ENCODE assay signal across 17 cellular contexts in genomic region chr2:186526281-186526680, GRCh38. TPM values are rescaled to one million over a fixed set of nuclear protein-coding genes. Genes with fewer than 3 reads are reported as not detected.
A peak's percentile ranks its signal among the peaks of the same experiment; 100 is the strongest.
DNase-seq lines count a peak whose midpoint lies in the region; ATAC-seq, FAIRE-seq and TF ChIP-seq lines count a peak whose summit lies in the region.
"Had no signal": no experiment of that assay in that cellular context is flagged by ENCODE, and none has a peak within 500 bp of the region (broad histone marks: within the 10 kb centered on the region; RNA-seq: fewer than 3 reads in every experiment).

No MANE protein-coding gene starts in this region.

- BruUV-seq in K562 (replicated peaks; lab: Mats Ljungman, UMichigan), result no TSS peak

- no peaks in the 10 kb centered on the region for H3K79me1 ChIP-seq in trophoblast cell (ENCODE audit: low read length)

- POLR2A ChIA-PET in K562 (lab: Yijun Ruan, JAX), result interaction anchor here (0.6 kb wide), 1 partner anchor 12 kb away, joined by 3 read pairs; no protein-coding TSS in a partner anchor

- no peak overlapping the region for H2BK5ac ChIP-seq in trophoblast cell (ENCODE audit: low read depth, low read length, poor library complexity)

- H3K9ac ChIP-seq in K562 (ENCODE audit: insufficient read depth in 1 of 2, low read depth in 2 of 2, low read length in 2 of 2) (no peak overlapping the region), trophoblast cell (ENCODE audit: low read length) (no peak overlapping the region)
- H3K9ac ChIP-seq: KMS-11 had no signal

- H2AFZ ChIP-seq in K562 (ENCODE audit: low read depth, low read length) (no peak overlapping the region), trophoblast cell (ENCODE audit: insufficient read depth, low read length, poor library complexity) (no peak overlapping the region)
- H2AFZ ChIP-seq: GM23338 had no signal

- no peak overlapping the region for H3K18ac ChIP-seq in trophoblast cell (ENCODE audit: low read length)

- H3K4ac ChIP-seq in trophoblast cell (ENCODE audit: low read depth, low read length), result no peak overlapping the region

- no peaks in the 10 kb centered on the region for H3K9me3 ChIP-seq in K562 (replicated peaks; ENCODE audit: control insufficient read depth, insufficient read depth, low read depth, low read length)
- H3K9me3 ChIP-seq in trophoblast cell (ENCODE audit: insufficient read depth, low read depth, low read length), result no peaks in the 10 kb centered on the region
- H3K9me3 ChIP-seq: HAP-1 had no signal

- intact Hi-C loops in K562 (cut with micrococcal nuclease), result no loop called here

- H2AK5ac ChIP-seq in trophoblast cell (ENCODE audit: low read length), result no peak overlapping the region

- H4K12ac ChIP-seq in trophoblast cell (ENCODE audit: low read depth, low read length), result no peak overlapping the region

- H3K4me2 ChIP-seq in K562 (ENCODE audit: insufficient read depth, low read length), result no peak overlapping the region
- H3K4me2 ChIP-seq in trophoblast cell (ENCODE audit: low read length), result no peak overlapping the region
- H3K4me2 ChIP-seq: GM23338, KMS-11 had no signal

- H3K4me3 ChIP-seq in K562 (no peak overlapping the region), trophoblast cell (ENCODE audit: low read depth, low read length) (no peak overlapping the region)
- H3K4me3 ChIP-seq: GM23338, HAP-1 had no signal

- peak; percentile 36; the same call in 2 of the 3 replicates for ATAC-seq in K562
- ATAC-seq: GM23338 had no signal

- no peak overlapping the region for H3K14ac ChIP-seq in trophoblast cell (ENCODE audit: low read length)

- H3K4me1 ChIP-seq in K562 (replicated peaks in 1 of 2; ENCODE audit: control insufficient read depth in 2 of 2, insufficient read depth in 2 of 2, low read length in 2 of 2) (no peaks in the 10 kb centered on the region), trophoblast cell (ENCODE audit: control insufficient read depth in 1 of 2, insufficient read depth in 2 of 2, low read length in 2 of 2) (peaks cover 0 to 6% of the 10 kb centered on the region in 2 experiments)

- TF ChIP-seq POLR2A in GM12891 (IDR thresholded peaks at IDR 0.05; ENCODE audit: low read depth, low read length) (no peak), K562 (conservative IDR thresholded peaks at IDR 0.05) (no peak)

- H3K27ac ChIP-seq in K562 (ENCODE audit: extremely low read depth, low read depth, low read length) (no peak overlapping the region), trophoblast cell (ENCODE audit: low read depth, low read length) (no peak overlapping the region)
- H3K27ac ChIP-seq: C4-2B, HL-60, KMS-11 had no signal

- no peak for TF ChIP-seq EP300 in K562 (IDR thresholded peaks at IDR 0.05; ENCODE audit: low read length)

- H2BK120ac ChIP-seq in trophoblast cell (ENCODE audit: insufficient read depth, low read length, poor library complexity), result no peak overlapping the region

- no peak overlapping the region for H4K91ac ChIP-seq in trophoblast cell (ENCODE audit: low read depth, low read length)

- no peak overlapping the region for H4K8ac ChIP-seq in trophoblast cell (ENCODE audit: low read depth, low read length)

- no peak for TF ChIP-seq CTCF in K562 (IDR thresholded peaks at IDR 0.05 in 2 of 3, conservative IDR thresholded peaks at IDR 0.05 in 1 of 3; ENCODE audit: insufficient read depth in 2 of 3, low read depth in 1 of 3, low read length in 3 of 3)

- H3K9me1 ChIP-seq in K562 (ENCODE audit: control insufficient read depth, insufficient read depth, low read length), result no peaks in the 10 kb centered on the region

- FAIRE-seq in GM12891 (lab: Jason Lieb, UNC), result peak; percentile 20
- no peak for FAIRE-seq in K562 (lab: Jason Lieb, UNC)
- FAIRE-seq: A204.1 had no signal

- H3K36me3 ChIP-seq in K562 (ENCODE audit: control insufficient read depth, insufficient read depth, low read length) (peaks cover 1% of the 10 kb centered on the region; the same call in 1 of the 3 replicates), trophoblast cell (ENCODE audit: control insufficient read depth in 1 of 2, insufficient read depth in 2 of 2, low read length in 2 of 2) (no peaks in the 10 kb centered on the region)
- H3K36me3 ChIP-seq: HAP-1 had no signal

- in situ Hi-C loops in K562 (cut with MboI), result no loop called here

- no peaks in the 10 kb centered on the region for H3K27me3 ChIP-seq in K562 (ENCODE audit: control insufficient read depth in 2 of 2, insufficient read depth in 2 of 2, low read length in 2 of 2)
- H3K27me3 ChIP-seq in trophoblast cell (ENCODE audit: insufficient read depth, low read length), result no peaks in the 10 kb centered on the region

- WGBS in K562 (ENCODE audit: insufficient coverage, low coverage, missing lambda C conversion rate), result 20% methylated on average over 2 of the region's 2 CpGs
- no CpG with 5 or more reads among the region's 2 CpGs for WGBS in trophoblast cell (ENCODE audit: extremely low coverage, insufficient coverage, insufficient read length)

- CTCF ChIA-PET in K562 (lab: Yijun Ruan, JAX; ENCODE audit: low intra/inter-chr PET ratio), result no interaction called here

- no peak overlapping the region for H3K23ac ChIP-seq in trophoblast cell (ENCODE audit: low read length)

- H2BK12ac ChIP-seq in trophoblast cell (ENCODE audit: low read length), result no peak overlapping the region

- no peak for TF ChIP-seq RAD21 in K562 (CRISPR knock-in tag; conservative IDR thresholded peaks at IDR 0.05 in 1 of 2, IDR thresholded peaks at IDR 0.05 in 1 of 2)

- DNase-seq in GM12891 (ENCODE audit: insufficient read length, low spot score) (no peak), M059J (ENCODE audit: low read depth) (peak; percentile 26), K562 (ENCODE audit: extremely low read depth in 1 of 4, low spot score in 3 of 4) (no peak), trophoblast cell (peak; percentile 61 to 70), NCI-H1694 (lab: John Stamatoyannopoulos, UW) (no peak), dedifferentiated amniotic fluid mesenchymal stem cell (ENCODE audit: extremely low spot score) (no peak), iPS-NIHi11 (ENCODE audit: low spot score) (no peak)
- DNase-seq: CD4-positive, alpha-beta memory T cell; DMS153; DMS79 treated with DMSO at 0.1 percent for 48 hours; GDM1 had no signal

- H3K79me2 ChIP-seq in K562 (ENCODE audit: control insufficient read depth, insufficient read depth, low read length), result no peaks in the 10 kb centered on the region
- H3K79me2 ChIP-seq in trophoblast cell (ENCODE audit: control insufficient read depth, insufficient read depth, low read length, poor library complexity), result no peaks in the 10 kb centered on the region

- H4K20me1 ChIP-seq in K562 (replicated peaks; ENCODE audit: control insufficient read depth, insufficient read depth, low read length), result no peaks in the 10 kb centered on the region

TF ChIP-seq in GM12891, 5 proteins besides CTCF, POLR2A, EP300 and RAD21:
- no peak for TF ChIP-seq PAX5 (IDR thresholded peaks at IDR 0.05; ENCODE audit: insufficient read depth, low read length, severe bottlenecking)
- TF ChIP-seq SPI1 (IDR thresholded peaks at IDR 0.05; ENCODE audit: low read depth, low read length), result no peak
- no peak for TF ChIP-seq TAF1 (IDR thresholded peaks at IDR 0.05; ENCODE audit: low read depth, low read length)
- TF ChIP-seq POLR2AphosphoS5 (IDR thresholded peaks at IDR 0.05; ENCODE audit: low read depth, low read length), result no peak
- no peak for TF ChIP-seq POU2F2 (IDR thresholded peaks at IDR 0.05; ENCODE audit: low read depth, low read length)

TF ChIP-seq in K562, 482 proteins besides CTCF, POLR2A, EP300 and RAD21:
- TF ChIP-seq ATF1 (CRISPR knock-in tag; IDR thresholded peaks at IDR 0.05) (no peak), ATF1 (tag; IDR thresholded peaks at IDR 0.05) (no peak), MTA3 (IDR thresholded peaks at IDR 0.05; ENCODE audit: borderline replicate concordance) (no peak), CEBPB (tag; IDR thresholded peaks at IDR 0.05) (0 out of 2 replicates have a peak, but pooled peaks have one; percentile 6)
TF ChIP-seq in K562: peak in this region for 1.

RNA-seq across cellular contexts. Expression of gene ZC3H15, which starts 40.2 kb away (rescaled TPM):
- polyA plus RNA-seq in GM12891 (2012; ENCODE audit: low read depth, missing spikeins), result 73.7 TPM
- total RNA-seq in M059J (2014; rRNA removed; shearing (Covaris generic)), result 60.2 and 69.7 TPM in 2 replicates
- total RNA-seq in K562 (2011; cell fraction: chromatin; rRNA removed; ENCODE audit: low replicate concordance), result 42.4 and 165 TPM in 2 replicates
- total RNA-seq in K562 (2011; cell fraction: nucleolus; rRNA removed), result 17.0 and 27.1 TPM in 2 replicates
- total RNA-seq in K562 (2011; cell fraction: nucleoplasm; rRNA removed), result 58.4 and 78.7 TPM in 2 replicates
- total RNA-seq in K562 (2014; rRNA removed) (121 and 156 TPM in 2 replicates), K562 (2014; rRNA removed; fragmentation: Illumina TruSeq; extraction: Trizol) (236 and 258 TPM in 2 replicates), K562 (2015; rRNA removed; fragmentation: Illumina TruSeq; extraction: Trizol) (196 and 209 TPM in 2 replicates), K562 (2021) (122 and 132 TPM in 2 replicates)
- polyA plus RNA-seq in K562 (2011; rRNA removed) (145 and 211 TPM in 2 replicates), K562 (2014; fragmentation: Illumina TruSeq; extraction: Trizol) (227 and 286 TPM in 2 replicates), K562 (2014; fragmentation: Nextera tagmentation; extraction: Ambion mirVana) (100 to 1,000 TPM; 182 to 186 TPM), K562 (2014; rRNA removed) (182 and 189 TPM in 2 replicates)
- 32.2 and 67.4 TPM in 2 replicates for polyA plus RNA-seq in K562 (2011; cell fraction: cytosol; rRNA removed)
- polyA plus RNA-seq in K562 (2011; cell fraction: nucleus; rRNA removed), result 47.3 and 75.8 TPM in 2 replicates
- 104 and 142 TPM in 2 replicates for polyA plus RNA-seq in K562 (2012)
- 224 and 232 TPM in 2 replicates for polyA minus RNA-seq in K562 (2011; rRNA and poly(A)+ RNA removed)
- polyA minus RNA-seq in K562 (2011; cell fraction: cytosol; rRNA and poly(A)+ RNA removed), result 70.7 and 73.4 TPM in 2 replicates
- 34.3 and 68.2 TPM in 2 replicates for polyA minus RNA-seq in K562 (2011; cell fraction: nucleus; rRNA and poly(A)+ RNA removed)
- 62.1 and 64.6 TPM in 2 replicates for polyA plus RNA-seq in trophoblast cell (2013)

Comparison
In these comparisons a context has a peak if more than half of its experiments do, and no peak if none do; other contexts are left out.
1. DNase-seq: peak in M059J (single experiment) and trophoblast cell (2 of 2); none in GM12891 (single experiment), K562 (0 of 4), NCI-H1694 (single experiment), dedifferentiated amniotic fluid mesenchymal stem cell (single experiment) and iPS-NIHi11 (single experiment).